In genomic region chr2:191415858-191416257, GRCh38 we compare ENCODE assay signal across 18 cellular contexts.
DNase-seq lines count a peak whose midpoint lies in the region; ATAC-seq, FAIRE-seq and TF ChIP-seq lines count a peak whose summit lies in the region.
"Had no signal": no experiment of that assay in that cellular context is flagged by ENCODE, and none has a peak within 500 bp of the region (broad histone marks: within the 10 kb centered on the region; RNA-seq: fewer than 3 reads in every experiment).

No MANE protein-coding gene starts in this region.

- intact Hi-C loops in HepG2 (cut with micrococcal nuclease; ENCODE audit: unreplicated experiment) (no loop called here), pancreas (cut with DNase I) (loop anchor here in 1 of 3 donors (10.0 kb wide), 1 partner anchor 69 kb away; no protein-coding TSS in a partner anchor), PC-9 (cut with micrococcal nuclease; ENCODE audit: unreplicated experiment) (no loop called here)

- H3F3A ChIP-seq in PC-9 (ENCODE audit: insufficient read depth, low read depth) = no peaks in the 10 kb centered on the region

- POLR2A ChIA-PET in HepG2 (lab: Yijun Ruan, JAX) = no interaction called here
- POLR2A ChIA-PET in PC-9 (lab: Charles Lee; ENCODE audit: unreplicated experiment) = no interaction called here

- TF ChIP-seq CTCF in liver (IDR thresholded peaks at IDR 0.05; ENCODE audit: low read depth, low read length, missing input control) = no peak
- no peak for TF ChIP-seq CTCF in HepG2 (CRISPR knock-in tag; IDR thresholded peaks at IDR 0.05)
- no peak for TF ChIP-seq CTCF in VCaP (conservative IDR thresholded peaks at IDR 0.05)
- no peak for TF ChIP-seq CTCF in pancreas (IDR thresholded peaks at IDR 0.05)
- no peak for TF ChIP-seq CTCF in GM10266 (IDR thresholded peaks at IDR 0.05; ENCODE audit: control insufficient read depth, insufficient read depth, low read depth, missing control alignments)
- no peak for TF ChIP-seq CTCF in PC-9 (conservative IDR thresholded peaks at IDR 0.05)

- no peak for TF ChIP-seq POLR2A in HepG2 (IDR thresholded peaks at IDR 0.05; ENCODE audit: insufficient read depth in 1 of 2, low read depth in 2 of 2, low read length in 2 of 2)

- H3K9me3 ChIP-seq in liver (ENCODE audit: control insufficient read depth in 4 of 4, low read length in 3 of 4) (no peaks in the 10 kb centered on the region), HepG2 (ENCODE audit: low read length) (no peaks in the 10 kb centered on the region), pancreas (no peaks in the 10 kb centered on the region), PC-9 (ENCODE audit: insufficient read depth, low read depth) (no peaks in the 10 kb centered on the region)
- H3K9me3 ChIP-seq: BLaER1 treated with 17β-estradiol and CSF1 and Interleukin-3, amounts not matched to agents 10 nM and 100 nM; HAP-1 had no signal

- H3K9me2 ChIP-seq in PC-9 (ENCODE audit: insufficient read depth) = no peaks in the 10 kb centered on the region

- FAIRE-seq in HepG2 (lab: Jason Lieb, UNC) = no peak
- no peak for FAIRE-seq in pancreas (lab: Jason Lieb, UNC)
- FAIRE-seq: GM19239, HTR-8/SVneo had no signal

- H3K79me2 ChIP-seq in HepG2 (ENCODE audit: insufficient read depth, low read length) = no peaks in the 10 kb centered on the region
- H3K79me2 ChIP-seq in PC-9 (ENCODE audit: low read depth) = no peaks in the 10 kb centered on the region

- DNase-seq in HepG2 (ENCODE audit: low spot score) (no peak), pancreas (no peak), ureter (ENCODE audit: low spot score) (no peak), GM10266 (ENCODE audit: extremely low spot score) (no peak), PC-9 (no peak)
- DNase-seq: CD4-positive, alpha-beta T cell; DMS153; DMS79; GDM1; GM23248; KBM-7 had no signal

- H3K4me3 ChIP-seq in liver (ENCODE audit: low read depth in 1 of 3, low read length in 3 of 3) (no peak overlapping the region), HepG2 (replicated peaks in 1 of 3; ENCODE audit: insufficient read depth in 1 of 3, low read depth in 2 of 3, low read length in 3 of 3) (no peak overlapping the region), pancreas (no peak overlapping the region), PC-9 (no peak overlapping the region)
- H3K4me3 ChIP-seq: BLaER1 treated with 17β-estradiol and CSF1 and Interleukin-3, amounts not matched to agents 10 nM and 100 nM; GM23248; HAP-1 had no signal

- TF ChIP-seq EP300 in HepG2 (IDR thresholded peaks at IDR 0.05; ENCODE audit: low read depth in 2 of 2, low read length in 2 of 2) (no peak), HepG2 (CRISPR knock-in tag; IDR thresholded peaks at IDR 0.05; ENCODE audit: borderline replicate concordance) (no peak)

- CTCF ChIA-PET in HepG2 (lab: Yijun Ruan, JAX; ENCODE audit: low intra/inter-chr PET ratio, low total read pairs) = no interaction called here
- CTCF ChIA-PET in PC-9 (lab: Charles Lee) = no interaction called here

- no peak overlapping the region for H3K9ac ChIP-seq in liver (ENCODE audit: low read depth in 1 of 2, low read length in 2 of 2)
- no peak overlapping the region for H3K9ac ChIP-seq in HepG2 (ENCODE audit: insufficient read depth, low read depth, low read length)
- H3K9ac ChIP-seq: BLaER1 treated with 17β-estradiol and CSF1 and Interleukin-3, amounts not matched to agents 10 nM and 100 nM; GM23248 had no signal

- H2AFZ ChIP-seq in HepG2 (ENCODE audit: low read length) (no peak overlapping the region), PC-9 (no peak overlapping the region)
- H2AFZ ChIP-seq: GM23248 had no signal

- no peak for TF ChIP-seq RAD21 in liver (IDR thresholded peaks at IDR 0.05)
- no peak for TF ChIP-seq RAD21 in HepG2 (CRISPR knock-in tag; IDR thresholded peaks at IDR 0.05)

- in situ Hi-C loops in HepG2 (cut with HindIII; ENCODE audit: extremely low pct_ligation_motif_present, low pct_unique_long_range_greater_than_20kb) = no loop called here

- H3K27me3 ChIP-seq in liver (ENCODE audit: control insufficient read depth in 4 of 4, insufficient read depth in 4 of 4, low read length in 3 of 4) (no peaks in the 10 kb centered on the region), HepG2 (ENCODE audit: control insufficient read depth in 1 of 2, insufficient read depth in 2 of 2, low read length in 2 of 2) (no peaks in the 10 kb centered on the region), pancreas (no peaks in the 10 kb centered on the region), PC-9 (ENCODE audit: insufficient read depth, low read depth) (no peaks in the 10 kb centered on the region)
- H3K27me3 ChIP-seq: BLaER1 treated with 17β-estradiol and CSF1 and Interleukin-3, amounts not matched to agents 10 nM and 100 nM had no signal

- H3K27ac ChIP-seq in liver (ENCODE audit: low read depth in 1 of 2, low read length in 2 of 2) (peak overlapping the region in 1 of 2 donors; percentile 8), HepG2 (ENCODE audit: extremely low read length, insufficient read depth, low read length) (no peak overlapping the region), VCaP (peak overlapping the region; percentile 58), pancreas (peak overlapping the region in 2 of 4 donors; percentile 49 to 52), PC-9 (no peak overlapping the region)
- H3K27ac ChIP-seq: BLaER1 treated with 17β-estradiol and CSF1 and Interleukin-3, amounts not matched to agents 10 nM and 100 nM; GM23248 had no signal

- peaks cover 3 to 29% (median 13%) of the 10 kb centered on the region in 4 donors for H3K4me1 ChIP-seq in liver (ENCODE audit: control insufficient read depth in 4 of 4, insufficient read depth in 4 of 4, low read length in 3 of 4)
- H3K4me1 ChIP-seq in HepG2 (ENCODE audit: insufficient read depth, low read length) = peaks cover 17% of the 10 kb centered on the region
- H3K4me1 ChIP-seq in pancreas = peaks cover 6 to 26% (median 6%) of the 10 kb centered on the region in 3 donors
- no peaks in the 10 kb centered on the region for H3K4me1 ChIP-seq in PC-9 (replicated peaks; ENCODE audit: insufficient read depth)
- H3K4me1 ChIP-seq: BLaER1 treated with 17β-estradiol and CSF1 and Interleukin-3, amounts not matched to agents 10 nM and 100 nM; HAP-1 had no signal

- 49% methylated on average over 5 of the region's 5 CpGs for WGBS in liver
- WGBS in HepG2 (ENCODE audit: low lambda C conversion rate) = 89% methylated on average over 5 of the region's 5 CpGs
- 42 to 44% methylated on average over 5 of the region's 5 CpGs for WGBS in pancreas, 2 donors

- ATAC-seq in HepG2 = no peak
- peak; percentile 44 to 72 (median 61) for ATAC-seq in pancreas
- ATAC-seq in HG02759 (IDR thresholded peaks at IDR 0.05; ENCODE audit: unreplicated experiment) = no peak

- H4K20me1 ChIP-seq in HepG2 (ENCODE audit: insufficient read depth, low read length) (no peaks in the 10 kb centered on the region), PC-9 (ENCODE audit: insufficient read depth) (no peaks in the 10 kb centered on the region)
- H4K20me1 ChIP-seq: BLaER1 treated with 17β-estradiol and CSF1 and Interleukin-3, amounts not matched to agents 10 nM and 100 nM had no signal

- H3K36me3 ChIP-seq in liver (ENCODE audit: control insufficient read depth in 4 of 4, insufficient read depth in 3 of 4, low read depth in 1 of 4, low read length in 3 of 4) (peaks cover 4 to 58% (median 38%) of the 10 kb centered on the region in 4 donors), HepG2 (replicated peaks in 1 of 2; ENCODE audit: control insufficient read depth in 1 of 2, insufficient read depth in 2 of 2, low read length in 2 of 2) (peaks cover 24 to 58% of the 10 kb centered on the region in 2 experiments), pancreas (peaks cover 0 to 22% (median 0%) of the 10 kb centered on the region in 3 donors), PC-9 (ENCODE audit: low read depth) (no peaks in the 10 kb centered on the region)
- H3K36me3 ChIP-seq: HAP-1 had no signal

- BruUV-seq in HepG2 (replicated peaks; lab: Mats Ljungman, UMichigan) (no TSS peak), PC-9 (replicated peaks; lab: Mats Ljungman, UMichigan) (no TSS peak)

- H3K4me2 ChIP-seq in HepG2 (ENCODE audit: low read depth, low read length) (no peak overlapping the region), PC-9 (no peak overlapping the region)
- H3K4me2 ChIP-seq: BLaER1 treated with 17β-estradiol and CSF1 and Interleukin-3, amounts not matched to agents 10 nM and 100 nM had no signal

TF ChIP-seq in liver, 16 proteins besides CTCF, POLR2A, EP300 and RAD21:
- TF ChIP-seq EGR1 (IDR thresholded peaks at IDR 0.05; ENCODE audit: low read depth in 2 of 2) (no peak), NR2F2 (IDR thresholded peaks at IDR 0.05) (no peak), YY1 (IDR thresholded peaks at IDR 0.05) (peak; percentile 20)

TF ChIP-seq in HepG2, 621 proteins besides CTCF, POLR2A, EP300 and RAD21 (continues in another document):
- TF ChIP-seq ZFYVE20 (CRISPR knock-in tag; IDR thresholded peaks at IDR 0.05; ENCODE audit: borderline replicate concordance, low read depth) (no peak), MLLT10 (CRISPR knock-in tag; IDR thresholded peaks at IDR 0.05) (no peak), GFI1 (CRISPR knock-in tag; IDR thresholded peaks at IDR 0.05; ENCODE audit: borderline replicate concordance) (no peak), SRY (CRISPR knock-in tag; IDR thresholded peaks at IDR 0.05) (no peak)

Comparison
In these comparisons a context has a peak if more than half of its experiments do, and no peak if none do; other contexts are left out.
1. ATAC-seq: peak in pancreas (4 of 4); none in HepG2 (single experiment) and HG02759 (single experiment).